In the genomic region with DNA sequence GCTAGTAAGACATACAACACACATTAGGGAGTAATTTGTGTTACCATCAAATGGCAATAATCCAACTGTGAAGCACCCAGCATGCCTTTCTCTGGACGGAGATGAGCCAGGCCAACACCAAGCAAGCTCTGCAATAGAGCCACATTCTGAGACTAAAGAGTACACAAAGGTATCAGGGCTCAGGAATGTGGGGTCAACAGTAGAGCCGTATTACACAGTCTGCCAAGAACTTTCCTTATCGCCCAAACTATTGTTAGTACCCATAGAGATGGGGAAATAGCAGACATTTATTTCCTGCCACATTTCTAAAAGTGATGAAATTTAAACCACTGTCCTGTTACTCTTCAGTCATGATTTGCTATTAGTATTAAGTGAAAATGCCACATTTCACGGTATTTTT, we compare ENCODE assay signal across 19 cellular contexts.
A peak's percentile ranks its signal among the peaks of the same experiment; 100 is the strongest.
DNase-seq lines count a peak whose midpoint lies in the region; TF ChIP-seq lines count a peak whose summit lies in the region.
"Had no signal": no experiment of that assay in that cellular context is flagged by ENCODE, and none has a peak within 500 bp of the region (broad histone marks: within the 10 kb centered on the region; RNA-seq: fewer than 3 reads in every experiment).

No MANE protein-coding gene starts in this region.

- no peak overlapping the region for H3K4me3 ChIP-seq in fibroblast of the aortic adventitia (ENCODE audit: low read depth, low read length)
- H3K4me3 ChIP-seq: SJSA1 had no signal

- H3K9me3 Mint-ChIP-seq in progenitor cell of endocrine pancreas (ENCODE audit: low read depth): peaks cover 3% of the 10 kb centered on the region
- peaks cover 3% of the 10 kb centered on the region for H3K9me3 Mint-ChIP-seq in T-helper 2 cell treated with Interferon-gamma antibody and Interleukin-4, amounts not matched to agents 5 μg/mL and 100 μg/mL, for 36 hours

- TF ChIP-seq CTCF in fibroblast of the aortic adventitia (IDR thresholded peaks at IDR 0.05; ENCODE audit: insufficient read depth, low read length) (no peak), progenitor cell of endocrine pancreas (IDR thresholded peaks at IDR 0.05; ENCODE audit: unreplicated experiment) (no peak)

- H3K4me3 Mint-ChIP-seq in progenitor cell of endocrine pancreas (ENCODE audit: low read depth): no peak overlapping the region
- no peak overlapping the region for H3K4me3 Mint-ChIP-seq in T-helper 2 cell treated with Interferon-gamma antibody and Interleukin-4, amounts not matched to agents 5 μg/mL and 100 μg/mL, for 36 hours
- H3K4me3 Mint-ChIP-seq: activated CD4-positive, alpha-beta memory T cell treated with anti-CD3 and anti-CD28 coated beads, Interleukin-2, amount 10 ng/mL, durations not matched to agents 7 days and 5 days; activated T-helper 1 cell treated with anti-CD3 and anti-CD28 coated beads, Interleukin-12 subunit alpha, Interleukin-12 subunit beta, Interleukin-2, Interleukin-4 antibody, amounts not matched to agents 30 ng/mL and 10 ng/mL and 1 ng/mL, durations not matched to agents 14 hours and 24 hours and 36 hours; dendritic cell treated with granulocyte-macrophage colony-stimulating factor and Interleukin-4, amounts not matched to agents 40 ng/mL and 50 ng/mL, for 4 days; mesothelial cell of epicardium had no signal

- no peaks in the 10 kb centered on the region for H3K27me3 Mint-ChIP-seq in progenitor cell of endocrine pancreas
- no peaks in the 10 kb centered on the region for H3K27me3 Mint-ChIP-seq in T-helper 2 cell treated with Interferon-gamma antibody and Interleukin-4, amounts not matched to agents 5 μg/mL and 100 μg/mL, for 36 hours (ENCODE audit: low read depth)
- H3K27me3 Mint-ChIP-seq: activated CD4-positive, alpha-beta memory T cell treated with anti-CD3 and anti-CD28 coated beads, Interleukin-2, amount 10 ng/mL, durations not matched to agents 7 days and 5 days; dendritic cell treated with granulocyte-macrophage colony-stimulating factor and Interleukin-4, amounts not matched to agents 40 ng/mL and 50 ng/mL, for 4 days had no signal

- peak overlapping the region; percentile 50 for H3K27ac Mint-ChIP-seq in progenitor cell of endocrine pancreas
- H3K27ac Mint-ChIP-seq in T-helper 2 cell treated with Interferon-gamma antibody and Interleukin-4, amounts not matched to agents 5 μg/mL and 100 μg/mL, for 36 hours: no peak overlapping the region
- H3K27ac Mint-ChIP-seq: activated CD4-positive, alpha-beta memory T cell treated with anti-CD3 and anti-CD28 coated beads, Interleukin-2, amount 10 ng/mL, durations not matched to agents 7 days and 5 days; activated T-helper 1 cell treated with anti-CD3 and anti-CD28 coated beads, Interleukin-12 subunit alpha, Interleukin-12 subunit beta, Interleukin-2, Interleukin-4 antibody, amounts not matched to agents 30 ng/mL and 10 ng/mL and 1 ng/mL, durations not matched to agents 14 hours and 24 hours and 36 hours; dendritic cell treated with granulocyte-macrophage colony-stimulating factor and Interleukin-4, amounts not matched to agents 40 ng/mL and 50 ng/mL, for 4 days; mesothelial cell of epicardium had no signal

- peaks cover 3% of the 10 kb centered on the region for H3K36me3 Mint-ChIP-seq in progenitor cell of endocrine pancreas (ENCODE audit: insufficient read depth)
- no peaks in the 10 kb centered on the region for H3K36me3 Mint-ChIP-seq in T-helper 2 cell treated with Interferon-gamma antibody and Interleukin-4, amounts not matched to agents 5 μg/mL and 100 μg/mL, for 36 hours (ENCODE audit: low read depth)

- peaks cover 5% of the 10 kb centered on the region for H3K4me1 Mint-ChIP-seq in progenitor cell of endocrine pancreas (ENCODE audit: low read depth)
- H3K4me1 Mint-ChIP-seq in T-helper 2 cell treated with Interferon-gamma antibody and Interleukin-4, amounts not matched to agents 5 μg/mL and 100 μg/mL, for 36 hours (ENCODE audit: low read depth): no peaks in the 10 kb centered on the region
- H3K4me1 Mint-ChIP-seq: activated CD4-positive, alpha-beta memory T cell treated with anti-CD3 and anti-CD28 coated beads, Interleukin-2, amount 10 ng/mL, durations not matched to agents 7 days and 5 days had no signal

- DNase-seq in HCEC 1CT: peak; percentile 5
- DNase-seq in RPMI7951 (ENCODE audit: low read depth): peak; percentile 32
- DNase-seq in fibroblast of the aortic adventitia (ENCODE audit: low read depth): peak; percentile 84
- DNase-seq in progenitor cell of endocrine pancreas (ENCODE audit: low spot score, unreplicated experiment): no peak
- no peak for DNase-seq in KG1 (lab: John Stamatoyannopoulos, UW)
- no peak for DNase-seq in T-helper 2 cell treated with Interferon-gamma antibody and Interleukin-4, amounts not matched to agents 5 μg/mL and 100 μg/mL, for 36 hours (ENCODE audit: low spot score)
- no peak for DNase-seq in inferior parietal cortex (ENCODE audit: extremely low spot score)
- no peak for DNase-seq in HuH-7.5 (ENCODE audit: low spot score)
- DNase-seq: activated CD4-positive, alpha-beta memory T cell treated with anti-CD3 and anti-CD28 coated beads, Interleukin-2, amount 10 ng/mL, durations not matched to agents 7 days and 5 days; amygdala; DMS153; NCI-H1105; NCI-H2171; nucleus accumbens; stimulated activated naive CD4-positive, alpha-beta T cell had no signal

Comparison
In these comparisons a context has a peak if more than half of its experiments do, and no peak if none do; other contexts are left out.
1. DNase-seq: peak in HCEC 1CT (single experiment), RPMI7951 (single experiment) and fibroblast of the aortic adventitia (single experiment); none in progenitor cell of endocrine pancreas (single experiment), KG1 (single experiment), T-helper 2 cell treated with Interferon-gamma antibody and Interleukin-4, amounts not matched to agents 5 μg/mL and 100 μg/mL, for 36 hours (single experiment), inferior parietal cortex (single experiment) and HuH-7.5 (single experiment).